ENCODE assay signal across 7 cellular contexts in the genomic region with DNA sequence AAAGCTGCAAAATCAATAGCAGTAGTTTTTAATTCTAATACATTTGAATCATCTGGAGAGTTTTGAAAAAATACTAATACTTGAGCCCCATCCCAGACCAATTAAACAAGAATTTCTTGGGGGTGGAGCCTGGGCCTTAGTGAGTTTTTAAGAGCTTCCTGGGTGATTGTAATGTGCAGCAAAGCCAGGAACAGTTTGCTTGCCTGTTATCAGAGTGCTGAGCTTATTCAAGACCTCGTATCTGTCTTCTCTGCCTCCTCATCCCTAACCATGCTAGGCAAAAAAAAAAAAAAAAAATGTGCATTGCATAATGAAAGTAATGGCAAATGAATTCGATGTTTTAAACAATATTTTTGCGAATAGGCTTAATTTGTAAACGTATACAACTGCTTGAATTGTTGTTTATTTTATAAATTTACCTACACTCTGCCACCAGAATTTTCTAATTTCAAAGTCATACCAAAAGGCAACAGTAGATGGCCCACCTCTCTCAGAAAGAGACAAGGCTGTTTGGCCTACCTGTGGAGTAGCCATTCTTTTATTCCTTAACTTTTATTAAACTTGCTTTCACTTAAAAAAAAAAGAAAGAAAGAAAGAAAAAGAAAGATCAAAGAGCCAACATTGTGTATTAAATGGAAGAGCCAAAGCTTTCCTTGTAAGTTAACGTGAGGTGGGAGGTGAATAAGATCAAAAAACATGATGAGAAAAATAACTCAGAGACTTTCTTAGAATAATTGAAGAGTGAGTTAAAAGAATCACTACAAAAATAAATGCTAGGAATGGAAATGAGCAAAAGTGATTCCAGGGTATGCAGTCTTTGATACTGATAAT. TPM values are rescaled to one million over a fixed set of nuclear protein-coding genes. Genes with fewer than 3 reads are reported as not detected.
DNase-seq lines count a peak whose midpoint lies in the region; ATAC-seq, FAIRE-seq and TF ChIP-seq lines count a peak whose summit lies in the region.

No MANE protein-coding gene starts in this region.

- no peaks in the 10 kb centered on the region for H3K36me3 ChIP-seq in GM23338 (ENCODE audit: insufficient read depth)
- no peaks in the 10 kb centered on the region for H3K36me3 ChIP-seq in PC-3 (ENCODE audit: low read depth, low read length)
- no peaks in the 10 kb centered on the region for H3K36me3 ChIP-seq in parathyroid adenoma (ENCODE audit: control insufficient read depth, insufficient read depth, low read length)

- H3K4me3 ChIP-seq in GM23338 (no peak overlapping the region), PC-3 (ENCODE audit: low read length) (no peak overlapping the region), parathyroid adenoma (ENCODE audit: low read depth, low read length) (no peak overlapping the region)

- H3K9me2 ChIP-seq in GM23338 (ENCODE audit: insufficient read depth): no peaks in the 10 kb centered on the region
- H3K9me2 ChIP-seq in PC-3 (replicated peaks; ENCODE audit: low read length): no peaks in the 10 kb centered on the region

- BruUV-seq in PC-3 (replicated peaks; lab: Mats Ljungman, UMichigan): no TSS peak

- peaks cover 7% of the 10 kb centered on the region for H3K4me1 ChIP-seq in GM23338 (ENCODE audit: insufficient read depth)
- 0 out of 2 replicates have a peak, but pooled peaks cover 6% of the 10 kb centered on the region for H3K4me1 ChIP-seq in PC-3 (ENCODE audit: insufficient read depth, low read length)
- H3K4me1 ChIP-seq in parathyroid adenoma: no peaks in the 10 kb centered on the region

- no peak overlapping the region for H3K4me3 Mint-ChIP-seq in GM23338

- no peak for FAIRE-seq in D721Med (lab: Jason Lieb, UNC)

- no peaks in the 10 kb centered on the region for H3K9me3 Mint-ChIP-seq in GM23338

- no peaks in the 10 kb centered on the region for H3K9me3 ChIP-seq in PC-3 (ENCODE audit: low read length)
- no peaks in the 10 kb centered on the region for H3K9me3 ChIP-seq in parathyroid adenoma (ENCODE audit: control insufficient read depth, low read length)

- H3K27me3 Mint-ChIP-seq in GM23338 (ENCODE audit: insufficient read depth, low read depth, poor library complexity): peaks cover 2% of the 10 kb centered on the region

- no peak for DNase-seq in D721Med (ENCODE audit: insufficient read length, low spot score)
- DNase-seq in GM23338 (ENCODE audit: low spot score): peak; percentile 61
- DNase-seq in PC-3: peak; percentile 58
- DNase-seq in dermis blood vessel endothelial cell: peak; percentile 50
- DNase-seq in occipital lobe (lab: John Stamatoyannopoulos, UW): no peak
- DNase-seq in epidermal melanocyte (ENCODE audit: insufficient read length, low spot score): no peak

- no peaks in the 10 kb centered on the region for H3K79me2 ChIP-seq in GM23338 (replicated peaks; ENCODE audit: insufficient read depth)
- H3K79me2 ChIP-seq in PC-3 (ENCODE audit: low read length): no peaks in the 10 kb centered on the region
- no peaks in the 10 kb centered on the region for H3K79me2 ChIP-seq in parathyroid adenoma

- intact Hi-C loops in PC-3 (cut with micrococcal nuclease): loop anchor here (1.0 to 5.0 kb wide), 3 partner anchors 38 to 292 kb away; no protein-coding TSS in a partner anchor

- no peaks in the 10 kb centered on the region for H3K36me3 Mint-ChIP-seq in GM23338 (ENCODE audit: low read depth)

- peaks cover 21% of the 10 kb centered on the region for H3K4me1 Mint-ChIP-seq in GM23338

- H3F3A ChIP-seq in GM23338 (replicated peaks; ENCODE audit: low read depth) (no peaks in the 10 kb centered on the region), PC-3 (ENCODE audit: low read length, unreplicated experiment) (no peaks in the 10 kb centered on the region)

- H3K4me2 ChIP-seq in GM23338 (no peak overlapping the region), PC-3 (ENCODE audit: low read length) (no peak overlapping the region), parathyroid adenoma (ENCODE audit: low read length) (no peak overlapping the region)

- H3K27me3 ChIP-seq in GM23338 (ENCODE audit: insufficient read depth) (no peaks in the 10 kb centered on the region), PC-3 (ENCODE audit: low read length) (no peaks in the 10 kb centered on the region), parathyroid adenoma (ENCODE audit: control insufficient read depth, insufficient read depth, low read length) (no peaks in the 10 kb centered on the region)

- H3K9ac ChIP-seq in PC-3 (ENCODE audit: low read length) (no peak overlapping the region), parathyroid adenoma (no peak overlapping the region)

- H2AFZ ChIP-seq in GM23338: no peak overlapping the region
- no peak overlapping the region for H2AFZ ChIP-seq in PC-3 (ENCODE audit: low read length)
- H2AFZ ChIP-seq in parathyroid adenoma: no peak overlapping the region

- ATAC-seq in GM23338 (peak; percentile 68), PC-3 (no peak)

- no peak overlapping the region for H3K27ac ChIP-seq in GM23338 (ENCODE audit: low read depth)
- H3K27ac ChIP-seq in PC-3 (ENCODE audit: low read length): no peak overlapping the region
- H3K27ac ChIP-seq in parathyroid adenoma: no peak overlapping the region

- TF ChIP-seq CTCF in D721Med (IDR thresholded peaks at IDR 0.05; ENCODE audit: insufficient read depth, missing control alignments) (peak; percentile 66), GM23338 (conservative IDR thresholded peaks at IDR 0.05; ENCODE audit: low read depth in 2 of 2) (peak; percentile 79 to 94), PC-3 (conservative IDR thresholded peaks at IDR 0.05; ENCODE audit: low read depth, low read length) (peak; percentile 69), parathyroid adenoma (IDR thresholded peaks at IDR 0.05) (peak; percentile 62)

- H3K27ac Mint-ChIP-seq in GM23338: no peak overlapping the region

- CTCF ChIA-PET in PC-3 (lab: Charles Lee): interaction anchor here (0.6 to 0.8 kb wide), 4 partner anchors 38 to 294 kb away, joined by 3 to 8 read pairs (median 6); no protein-coding TSS in a partner anchor

- H4K20me1 ChIP-seq in GM23338 (replicated peaks; ENCODE audit: insufficient read depth) (no peaks in the 10 kb centered on the region), PC-3 (ENCODE audit: low read length) (no peaks in the 10 kb centered on the region)

- POLR2A ChIA-PET in PC-3 (lab: Charles Lee; ENCODE audit: unreplicated experiment): interaction anchor here (0.7 kb wide), 1 partner anchor 1252 kb away, joined by 5 read pairs; no protein-coding TSS in a partner anchor

TF ChIP-seq in GM23338, 12 proteins besides CTCF, POLR2A, EP300 and RAD21 (continues in another document):
- TF ChIP-seq JUNB (IDR thresholded peaks at IDR 0.05; ENCODE audit: unreplicated experiment) (no peak), POLR2AphosphoS5 (IDR thresholded peaks at IDR 0.05; ENCODE audit: low read depth) (no peak), STAT1 (IDR thresholded peaks at IDR 0.05; ENCODE audit: unreplicated experiment) (no peak), EZH2phosphoT487 (IDR thresholded peaks at IDR 0.05; ENCODE audit: unreplicated experiment) (no peak), NANOG (IDR thresholded peaks at IDR 0.05; ENCODE audit: borderline replicate concordance) (no peak), ZNF114 (CRISPR knock-in tag; IDR thresholded peaks at IDR 0.05) (no peak), CREB1 (CRISPR knock-in tag; IDR thresholded peaks at IDR 0.05; ENCODE audit: low read depth) (no peak), EZH2 (IDR thresholded peaks at IDR 0.05; ENCODE audit: low read depth, unreplicated experiment) (no peak)
- TF ChIP-seq, protein P1, sequence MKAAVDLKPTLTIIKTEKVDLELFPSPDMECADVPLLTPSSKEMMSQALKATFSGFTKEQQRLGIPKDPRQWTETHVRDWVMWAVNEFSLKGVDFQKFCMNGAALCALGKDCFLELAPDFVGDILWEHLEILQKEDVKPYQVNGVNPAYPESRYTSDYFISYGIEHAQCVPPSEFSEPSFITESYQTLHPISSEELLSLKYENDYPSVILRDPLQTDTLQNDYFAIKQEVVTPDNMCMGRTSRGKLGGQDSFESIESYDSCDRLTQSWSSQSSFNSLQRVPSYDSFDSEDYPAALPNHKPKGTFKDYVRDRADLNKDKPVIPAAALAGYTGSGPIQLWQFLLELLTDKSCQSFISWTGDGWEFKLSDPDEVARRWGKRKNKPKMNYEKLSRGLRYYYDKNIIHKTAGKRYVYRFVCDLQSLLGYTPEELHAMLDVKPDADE (IDR thresholded peaks at IDR 0.05): no peak

RNA-seq across cellular contexts. Expression of gene MYB, which starts 36.2 kb away (rescaled TPM):
- 7.9 and 10.4 TPM in 2 replicates for total RNA-seq in GM23338 (2014; rRNA removed; shearing (Covaris generic))
- 3.0 and 4.2 TPM in 2 replicates for polyA plus RNA-seq in GM23338 (2016; fragmentation: Nextera tagmentation; extraction: Ambion mirVana)
- total RNA-seq in PC-3 (2014; rRNA removed): 1.4 and 4.4 TPM in 2 replicates
- 0.17 and 0.19 TPM in 2 replicates for total RNA-seq in dermis blood vessel endothelial cell
- total RNA-seq in occipital lobe: 1.7 TPM

Comparison
In these comparisons a context has a peak if more than half of its experiments do, and no peak if none do; other contexts are left out.
1. DNase-seq: peak in GM23338 (single experiment), PC-3 (single experiment) and dermis blood vessel endothelial cell (single experiment); none in D721Med (single experiment), occipital lobe (single experiment) and epidermal melanocyte (single experiment).
2. Peak in every context shown above with its lines, with median percentiles within 50 percentile points of each other: CTCF ChIP-seq.